ENCODE assay signal across 23 cellular contexts in the genomic region with DNA sequence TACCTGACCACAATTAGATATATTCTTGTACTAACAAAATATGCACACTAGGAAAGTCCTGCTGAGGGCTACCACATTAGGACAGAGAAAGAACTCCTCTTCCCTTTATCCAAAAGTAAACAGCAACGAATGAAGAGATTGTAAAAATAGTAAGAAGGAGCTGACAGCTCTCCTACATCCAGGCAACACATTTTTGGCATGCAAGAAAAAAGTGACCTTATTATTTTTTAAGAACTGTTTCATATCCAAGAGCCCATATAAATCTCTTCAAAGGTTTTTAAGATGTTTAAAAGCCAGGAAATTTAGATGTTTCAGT.
DNase-seq lines count a peak whose midpoint lies in the region; ATAC-seq and TF ChIP-seq lines count a peak whose summit lies in the region.
"Had no signal": no experiment of that assay in that cellular context is flagged by ENCODE, and none has a peak within 500 bp of the region (broad histone marks: within the 10 kb centered on the region; RNA-seq: fewer than 3 reads in every experiment).

No MANE protein-coding gene starts in this region.

- 29% methylated on average over 1 of the region's 1 CpG for whole genome bisulfite sequencing in right cardiac atrium
- WGBS in sigmoid colon, 2 donors = 32 to 62% methylated on average over 1 of the region's 1 CpG

- TF ChIP-seq CTCF in cardiac muscle cell (IDR thresholded peaks at IDR 0.05; ENCODE audit: low read depth, low read length) = no peak
- no peak for TF ChIP-seq CTCF in left ventricle myocardium inferior (IDR thresholded peaks at IDR 0.05; ENCODE audit: borderline replicate concordance)
- TF ChIP-seq CTCF in sigmoid colon (IDR thresholded peaks at IDR 0.05) = no peak

- DNase-seq in cardiac muscle cell (ENCODE audit: low read depth in 1 of 2, low spot score in 1 of 2) (no peak), Right ventricle myocardium inferior (ENCODE audit: missing footprints) (no peak), left ventricle myocardium inferior (no peak), right cardiac atrium (no peak), sigmoid colon (no peak), posterior cingulate gyrus (no peak), NCI-H69 (lab: John Stamatoyannopoulos, UW) (no peak)
- DNase-seq: 8988T; ACHN; AML-193; BE2C; CD4-positive, alpha-beta T cell; CD8-positive, alpha-beta memory T cell; DMS 273 treated with DMSO at 0.1 percent for 48 hours; DMS79; EL; GDM1; GM23248; H7; HCEC 1CT had no signal

- no peaks in the 10 kb centered on the region for H3K9me3 ChIP-seq in cardiac muscle cell (ENCODE audit: low read depth)
- no peaks in the 10 kb centered on the region for H3K9me3 ChIP-seq in left ventricle myocardium inferior (replicated peaks)
- H3K9me3 ChIP-seq in right cardiac atrium (ENCODE audit: control insufficient read depth, low read length) = no peaks in the 10 kb centered on the region
- H3K9me3 ChIP-seq in sigmoid colon = no peaks in the 10 kb centered on the region
- H3K9me3 ChIP-seq: A549; BE2C; BLaER1 treated with 17β-estradiol and CSF1 and Interleukin-3, amounts not matched to agents 10 nM and 100 nM had no signal

- no peak overlapping the region for H3K4me3 ChIP-seq in cardiac muscle cell
- peak overlapping the region; percentile 25 for H3K4me3 ChIP-seq in left ventricle myocardium inferior
- peak overlapping the region; percentile 3 for H3K4me3 ChIP-seq in right cardiac atrium (ENCODE audit: low read length)
- H3K4me3 ChIP-seq in sigmoid colon = no peak overlapping the region
- H3K4me3 ChIP-seq: A549; BLaER1 treated with 17β-estradiol and CSF1 and Interleukin-3, amounts not matched to agents 10 nM and 100 nM; GM12878; GM23248 had no signal

- H3K27me3 ChIP-seq in cardiac muscle cell (no peaks in the 10 kb centered on the region), left ventricle myocardium inferior (ENCODE audit: low read depth) (no peaks in the 10 kb centered on the region), right cardiac atrium (ENCODE audit: control insufficient read depth, insufficient read depth) (no peaks in the 10 kb centered on the region), sigmoid colon (no peaks in the 10 kb centered on the region)
- H3K27me3 ChIP-seq: BE2C; BLaER1 treated with 17β-estradiol and CSF1 and Interleukin-3, amounts not matched to agents 10 nM and 100 nM had no signal

- peaks cover 24% of the 10 kb centered on the region for H3K4me1 ChIP-seq in cardiac muscle cell (ENCODE audit: low read depth)
- peaks cover 36% of the 10 kb centered on the region for H3K4me1 ChIP-seq in left ventricle myocardium inferior
- no peaks in the 10 kb centered on the region for H3K4me1 ChIP-seq in right cardiac atrium (ENCODE audit: control insufficient read depth, insufficient read depth, low read length)
- H3K4me1 ChIP-seq in sigmoid colon = peaks cover 0 to 29% (median 22%) of the 10 kb centered on the region in 4 donors
- H3K4me1 ChIP-seq: BE2C; BLaER1 treated with 17β-estradiol and CSF1 and Interleukin-3, amounts not matched to agents 10 nM and 100 nM had no signal

- intact Hi-C loops in Right ventricle myocardium inferior (cut with DNase I) = no loop called here
- intact Hi-C loops in left ventricle myocardium inferior (cut with micrococcal nuclease) = no loop called here
- intact Hi-C loops in right cardiac atrium (cut with DNase I) = loop anchor here in 1 of 4 donors (10.0 kb wide), 1 partner anchor 95 kb away; no protein-coding TSS in a partner anchor
- intact Hi-C loops in sigmoid colon (cut with DNase I) = no loop called here
- intact Hi-C loops in posterior cingulate gyrus (cut with DNase I) = no loop called here

- TF ChIP-seq EP300 in sigmoid colon (IDR thresholded peaks at IDR 0.05) = no peak

- H3K27ac ChIP-seq in cardiac muscle cell = peak overlapping the region; percentile 49
- H3K27ac ChIP-seq in left ventricle myocardium inferior (replicated peaks) = peak overlapping the region; percentile 59
- no peak overlapping the region for H3K27ac ChIP-seq in right cardiac atrium (ENCODE audit: low read length)
- peak overlapping the region in 1 of 4 donors; percentile 35 for H3K27ac ChIP-seq in sigmoid colon
- H3K27ac ChIP-seq: A549; BLaER1 treated with 17β-estradiol and CSF1 and Interleukin-3, amounts not matched to agents 10 nM and 100 nM; GM23248 had no signal

- H3K36me3 ChIP-seq in cardiac muscle cell (no peaks in the 10 kb centered on the region), left ventricle myocardium inferior (no peaks in the 10 kb centered on the region), sigmoid colon (no peaks in the 10 kb centered on the region)
- H3K36me3 ChIP-seq: BE2C; BLaER1 treated with 17β-estradiol and CSF1 and Interleukin-3, amounts not matched to agents 10 nM and 100 nM had no signal

- no peak for ATAC-seq in Right ventricle myocardium inferior
- ATAC-seq in right cardiac atrium = peak in 1 of 2 donors; percentile 24
- ATAC-seq: A549, GM12878 had no signal

- no peak for TF ChIP-seq POLR2A in sigmoid colon (IDR thresholded peaks at IDR 0.05)

Comparison
In these comparisons a context has a peak if more than half of its experiments do, and no peak if none do; other contexts are left out.
1. H3K4me3 ChIP-seq: peak in left ventricle myocardium inferior (single experiment) and right cardiac atrium (single experiment); none in cardiac muscle cell (single experiment) and sigmoid colon (0 of 4).